14 cellular contexts compared by ENCODE assay signal in the genomic region with DNA sequence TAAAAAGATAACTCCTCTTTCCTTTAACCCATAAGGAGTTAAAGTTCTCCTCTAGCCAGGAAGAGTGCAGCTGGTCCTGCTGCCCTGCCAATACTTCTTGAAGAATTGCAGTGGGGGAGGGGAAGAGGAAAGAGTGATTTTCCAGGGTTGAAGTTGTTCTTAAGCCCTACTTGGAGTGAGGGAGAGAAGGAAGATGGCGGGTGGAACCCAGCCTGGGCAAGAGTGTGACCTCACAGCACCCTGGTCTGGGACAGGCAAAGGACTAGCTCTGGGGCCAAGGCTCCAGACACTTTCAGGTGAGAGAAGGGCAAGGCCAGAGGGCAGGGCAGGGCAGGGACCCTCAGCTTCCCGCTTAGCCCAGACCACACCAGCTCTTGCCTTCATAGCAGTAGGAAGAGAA. TPM values are rescaled to one million over a fixed set of nuclear protein-coding genes. Genes with fewer than 3 reads are reported as not detected.
DNase-seq lines count a peak whose midpoint lies in the region; TF ChIP-seq lines count a peak whose summit lies in the region.
"Had no signal": no experiment of that assay in that cellular context is flagged by ENCODE, and none has a peak within 500 bp of the region (broad histone marks: within the 10 kb centered on the region; RNA-seq: fewer than 3 reads in every experiment).

No MANE protein-coding gene starts in this region.

- no peak overlapping the region for H3K27ac Mint-ChIP-seq in activated T-helper 2 cell treated with anti-CD3 and anti-CD28 coated beads, Interferon-gamma antibody, Interleukin-2, Interleukin-4, amounts not matched to agents 10 μg/mL and 5 μg/mL and 100 μg/mL, durations not matched to agents 14 hours and 24 hours and 36 hours
- H3K27ac Mint-ChIP-seq: activated naive CD8-positive, alpha-beta T cell treated with anti-CD3 and anti-CD28 coated beads for 36 hours; naive B cell had no signal

- H3K9me3 ChIP-seq in esophagus muscularis mucosa: no peaks in the 10 kb centered on the region
- H3K9me3 ChIP-seq in mesodermal cell (ENCODE audit: control insufficient read depth, low read length): no peaks in the 10 kb centered on the region
- H3K9me3 ChIP-seq in transverse colon: no peaks in the 10 kb centered on the region

- H3K4me1 ChIP-seq in esophagus muscularis mucosa: peaks cover 60 to 97% (median 94%) of the 10 kb centered on the region in 4 donors
- peaks cover 66% of the 10 kb centered on the region for H3K4me1 ChIP-seq in mesodermal cell (ENCODE audit: control insufficient read depth, insufficient read depth, low read length, poor library complexity, severe bottlenecking)
- peaks cover 17 to 69% (median 45%) of the 10 kb centered on the region in 4 donors for H3K4me1 ChIP-seq in transverse colon

- H3K36me3 ChIP-seq in esophagus muscularis mucosa (peaks cover 45 to 83% (median 73%) of the 10 kb centered on the region in 4 donors), mesodermal cell (ENCODE audit: control insufficient read depth, insufficient read depth, low read length) (peaks cover 80% of the 10 kb centered on the region), transverse colon (peaks cover 0 to 20% (median 7%) of the 10 kb centered on the region in 4 donors)

- peak overlapping the region in 1 of 4 donors; percentile 13 for H3K4me3 ChIP-seq in esophagus muscularis mucosa
- H3K4me3 ChIP-seq in mesodermal cell (ENCODE audit: extremely low read depth, insufficient read depth, low read length, poor library complexity, severe bottlenecking): no peak overlapping the region
- no peak overlapping the region for H3K4me3 ChIP-seq in transverse colon

- TF ChIP-seq CTCF in esophagus muscularis mucosa (IDR thresholded peaks at IDR 0.05): no peak
- no peak for TF ChIP-seq CTCF in transverse colon (IDR thresholded peaks at IDR 0.05)

- in situ Hi-C loops in transverse colon (cut with MboI; ENCODE audit: low pct_ligation_motif_present in 1 of 4, low pct_unique_long_range_greater_than_20kb in 1 of 4, low sequenced_read_pairs in 3 of 4): no loop called here

- H3K27me3 ChIP-seq in esophagus muscularis mucosa (no peaks in the 10 kb centered on the region), transverse colon (no peaks in the 10 kb centered on the region)

- peaks cover 11% of the 10 kb centered on the region for H3K4me1 Mint-ChIP-seq in activated T-helper 2 cell treated with anti-CD3 and anti-CD28 coated beads, Interferon-gamma antibody, Interleukin-2, Interleukin-4, amounts not matched to agents 10 μg/mL and 5 μg/mL and 100 μg/mL, durations not matched to agents 14 hours and 24 hours and 36 hours (ENCODE audit: low read depth)

- H3K27ac ChIP-seq in esophagus muscularis mucosa (replicated peaks in 1 of 4) (peak overlapping the region; percentile 48 to 60 (median 53)), mesodermal cell (ENCODE audit: low read depth, low read length, severe bottlenecking) (peak overlapping the region; percentile 10), transverse colon (peak overlapping the region; percentile 46 to 57 (median 53))
- H3K27ac ChIP-seq: 22Rv1 had no signal

- 43% methylated on average over 2 of the region's 2 CpGs for WGBS in esophagus muscularis mucosa
- 80 to 90% methylated on average over 1 of the region's 2 CpGs for WGBS in mesodermal cell (ENCODE audit: insufficient coverage in 2 of 2), 2 experiments
- 58% methylated on average over 2 of the region's 2 CpGs; no CpG with 5 or more reads in 1 of the 2 donors for WGBS in transverse colon (ENCODE audit: low coverage in 1 of 2), 2 donors

- no peaks in the 10 kb centered on the region for H3K36me3 Mint-ChIP-seq in activated T-helper 2 cell treated with anti-CD3 and anti-CD28 coated beads, Interferon-gamma antibody, Interleukin-2, Interleukin-4, amounts not matched to agents 10 μg/mL and 5 μg/mL and 100 μg/mL, durations not matched to agents 14 hours and 24 hours and 36 hours (ENCODE audit: low read depth)
- H3K36me3 Mint-ChIP-seq: naive B cell had no signal

- TF ChIP-seq EP300 in esophagus muscularis mucosa (IDR thresholded peaks at IDR 0.05) (no peak), transverse colon (IDR thresholded peaks at IDR 0.05; ENCODE audit: low read depth) (no peak)

- H3K4me3 Mint-ChIP-seq in activated T-helper 2 cell treated with anti-CD3 and anti-CD28 coated beads, Interferon-gamma antibody, Interleukin-2, Interleukin-4, amounts not matched to agents 10 μg/mL and 5 μg/mL and 100 μg/mL, durations not matched to agents 14 hours and 24 hours and 36 hours (ENCODE audit: low read depth): no peak overlapping the region
- H3K4me3 Mint-ChIP-seq: activated naive CD8-positive, alpha-beta T cell treated with anti-CD3 and anti-CD28 coated beads for 36 hours; CD4-positive, alpha-beta memory T cell had no signal

- DNase-seq in DMS 273 (lab: John Stamatoyannopoulos, UW; ENCODE audit: unreplicated experiment) (peak; percentile 8), DMS 273 treated with DMSO at 0.1 percent for 48 hours (lab: John Stamatoyannopoulos, UW) (no peak), esophagus muscularis mucosa (ENCODE audit: extremely low spot score) (no peak), transverse colon (no peak), HK-2 (ENCODE audit: unreplicated experiment) (no peak), SHP77 treated with DMSO at 0.1 percent for 48 hours (lab: John Stamatoyannopoulos, UW) (no peak)
- DNase-seq in activated T-helper 2 cell treated with anti-CD3 and anti-CD28 coated beads, Interferon-gamma antibody, Interleukin-2, Interleukin-4, amounts not matched to agents 10 μg/mL and 5 μg/mL and 100 μg/mL, durations not matched to agents 14 hours and 24 hours and 36 hours (ENCODE audit: low spot score): no peak
- DNase-seq: activated naive CD8-positive, alpha-beta T cell treated with anti-CD3 and anti-CD28 coated beads for 36 hours; CD4-positive, alpha-beta memory T cell; naive B cell; stimulated activated naive CD4-positive, alpha-beta T cell had no signal

- TF ChIP-seq POLR2A in esophagus muscularis mucosa (IDR thresholded peaks at IDR 0.05; ENCODE audit: low read depth) (no peak), transverse colon (IDR thresholded peaks at IDR 0.05) (no peak)

- H3K9me3 Mint-ChIP-seq in activated T-helper 2 cell treated with anti-CD3 and anti-CD28 coated beads, Interferon-gamma antibody, Interleukin-2, Interleukin-4, amounts not matched to agents 10 μg/mL and 5 μg/mL and 100 μg/mL, durations not matched to agents 14 hours and 24 hours and 36 hours: no peaks in the 10 kb centered on the region
- H3K9me3 Mint-ChIP-seq: activated naive CD8-positive, alpha-beta T cell treated with anti-CD3 and anti-CD28 coated beads for 36 hours; CD4-positive, alpha-beta memory T cell; naive B cell had no signal

- H3K27me3 Mint-ChIP-seq in activated T-helper 2 cell treated with anti-CD3 and anti-CD28 coated beads, Interferon-gamma antibody, Interleukin-2, Interleukin-4, amounts not matched to agents 10 μg/mL and 5 μg/mL and 100 μg/mL, durations not matched to agents 14 hours and 24 hours and 36 hours (ENCODE audit: low read depth): no peaks in the 10 kb centered on the region
- H3K27me3 Mint-ChIP-seq: activated naive CD8-positive, alpha-beta T cell treated with anti-CD3 and anti-CD28 coated beads for 36 hours; CD4-positive, alpha-beta memory T cell; naive B cell had no signal

- intact Hi-C loops in esophagus muscularis mucosa (cut with DNase I) (no loop called here), transverse colon (cut with DNase I; ENCODE audit: low total_unique reads) (no loop called here)
- intact Hi-C loops in activated T-helper 2 cell treated with anti-CD3 and anti-CD28 coated beads, Interferon-gamma antibody, Interleukin-2, Interleukin-4, amounts not matched to agents 10 μg/mL and 5 μg/mL and 100 μg/mL, durations not matched to agents 14 hours and 24 hours and 36 hours (cut with micrococcal nuclease): no loop called here

RNA-seq across cellular contexts. Expression of a gene that starts 6.6 kb away (rescaled TPM):
- 100 to 1,000 TPM in 3 of 4 donors, 10 to 100 TPM in 1; 93.9 to 215 (median 124) TPM for total RNA-seq in esophagus muscularis mucosa
- polyA plus RNA-seq in mesodermal cell (2013, experiment 1 of 2): 125 TPM
- polyA plus RNA-seq in mesodermal cell (2013, experiment 2 of 2): 103 TPM
- 100 to 1,000 TPM in 3 of 4 donors, 10 to 100 TPM in 1; 74.3 to 122 (median 119) TPM for total RNA-seq in transverse colon
- 15.6 and 16.5 TPM in 2 replicates for total RNA-seq in activated T-helper 2 cell treated with anti-CD3 and anti-CD28 coated beads, Interferon-gamma antibody, Interleukin-2, Interleukin-4, amounts not matched to agents 10 μg/mL and 5 μg/mL and 100 μg/mL, durations not matched to agents 14 hours and 24 hours and 36 hours

RNA-seq across cellular contexts. Expression of a gene that starts 17.5 kb away (rescaled TPM):
- total RNA-seq in esophagus muscularis mucosa: 100 to 1,000 TPM in 1 of 4 donors, 10 to 100 TPM in 3; 74.6 to 101 (median 88.1) TPM
- polyA plus RNA-seq in mesodermal cell (2013, experiment 1 of 2): 220 TPM
- 213 TPM for polyA plus RNA-seq in mesodermal cell (2013, experiment 2 of 2)
- total RNA-seq in transverse colon: 10 to 100 TPM; 32.0 to 59.4 (median 45.5) TPM
- total RNA-seq in activated T-helper 2 cell treated with anti-CD3 and anti-CD28 coated beads, Interferon-gamma antibody, Interleukin-2, Interleukin-4, amounts not matched to agents 10 μg/mL and 5 μg/mL and 100 μg/mL, durations not matched to agents 14 hours and 24 hours and 36 hours: 214 and 218 TPM in 2 replicates

RNA-seq across cellular contexts. Expression of a gene that starts 20.0 kb away (rescaled TPM):
- total RNA-seq in esophagus muscularis mucosa (not detected), transverse colon (not detected)
- polyA plus RNA-seq in mesodermal cell (2013, experiment 1 of 2): 7.7 TPM
- 5.2 TPM for polyA plus RNA-seq in mesodermal cell (2013, experiment 2 of 2)
- total RNA-seq in activated T-helper 2 cell treated with anti-CD3 and anti-CD28 coated beads, Interferon-gamma antibody, Interleukin-2, Interleukin-4, amounts not matched to agents 10 μg/mL and 5 μg/mL and 100 μg/mL, durations not matched to agents 14 hours and 24 hours and 36 hours: not detected in 2 replicates
- total RNA-seq: activated naive CD8-positive, alpha-beta T cell treated with anti-CD3 and anti-CD28 coated beads for 36 hours; CD4-positive, alpha-beta memory T cell; frontal cortex had no signal
- polyA plus RNA-seq: CD4-positive, alpha-beta memory T cell had no signal
